ENCODE assay signal across 14 cellular contexts in genomic region chr15:80906159-80906775, GRCh38.
DNase-seq lines count a peak whose midpoint lies in the region; ATAC-seq and TF ChIP-seq lines count a peak whose summit lies in the region.
"Had no signal": no experiment of that assay in that cellular context is flagged by ENCODE, and none has a peak within 500 bp of the region (broad histone marks: within the 10 kb centered on the region; RNA-seq: fewer than 3 reads in every experiment).

No MANE protein-coding gene starts in this region.

- H3K9me3 Mint-ChIP-seq in WTC11, result no peaks in the 10 kb centered on the region
- H3K9me3 Mint-ChIP-seq: activated CD4-positive, alpha-beta T cell treated with anti-CD3 and anti-CD28 coated beads, Interleukin-2, amount 10 ng/mL, durations not matched to agents 24 days and 14 days; activated naive CD4-positive, alpha-beta T cell treated with anti-CD3 and anti-CD28 coated beads, Interleukin-2, amount 50 U/mL, for 24 hours; CD8-positive, alpha-beta memory T cell; endodermal cell had no signal

- no peak overlapping the region for H3K4me3 Mint-ChIP-seq in WTC11
- H3K4me3 Mint-ChIP-seq: activated CD4-positive, alpha-beta T cell treated with anti-CD3 and anti-CD28 coated beads, Interleukin-2, amount 10 ng/mL, durations not matched to agents 24 days and 14 days; activated naive CD4-positive, alpha-beta T cell treated with anti-CD3 and anti-CD28 coated beads, Interleukin-2, amount 50 U/mL, for 24 hours; CD8-positive, alpha-beta memory T cell; endodermal cell; IgD-negative memory B cell had no signal

- POLR2A ChIA-PET in RWPE1 (lab: Yijun Ruan, JAX; ENCODE audit: low non-redundant PET), result no interaction called here
- POLR2A ChIA-PET in WTC11 (lab: Charles Lee), result no interaction called here

- H3K4me1 Mint-ChIP-seq in WTC11, result peaks cover 24% of the 10 kb centered on the region
- H3K4me1 Mint-ChIP-seq: activated CD4-positive, alpha-beta T cell treated with anti-CD3 and anti-CD28 coated beads, Interleukin-2, amount 10 ng/mL, durations not matched to agents 24 days and 14 days; activated naive CD4-positive, alpha-beta T cell treated with anti-CD3 and anti-CD28 coated beads, Interleukin-2, amount 50 U/mL, for 24 hours; CD8-positive, alpha-beta memory T cell; endodermal cell; IgD-negative memory B cell had no signal

- H3K27ac Mint-ChIP-seq in WTC11, result no peak overlapping the region
- H3K27ac Mint-ChIP-seq: activated CD4-positive, alpha-beta T cell treated with anti-CD3 and anti-CD28 coated beads, Interleukin-2, amount 10 ng/mL, durations not matched to agents 24 days and 14 days; activated naive CD4-positive, alpha-beta T cell treated with anti-CD3 and anti-CD28 coated beads, Interleukin-2, amount 50 U/mL, for 24 hours; CD8-positive, alpha-beta memory T cell; endodermal cell; IgD-negative memory B cell had no signal

- CTCF ChIA-PET in RWPE1 (lab: Yijun Ruan, JAX) (interaction anchor here (0.6 kb wide), 1 partner anchor 66 kb away, joined by 4 read pairs; no protein-coding TSS in a partner anchor), WTC11 (lab: Charles Lee) (no interaction called here)

- TF ChIP-seq CTCF in RWPE1 (conservative IDR thresholded peaks at IDR 0.05; ENCODE audit: low read depth), result no peak
- TF ChIP-seq CTCF in WTC11 (IDR thresholded peaks at IDR 0.05), result no peak

- H3K36me3 Mint-ChIP-seq in WTC11, result peaks cover 13% of the 10 kb centered on the region; the same call in 1 of the 2 replicates

- no peaks in the 10 kb centered on the region for H3K27me3 Mint-ChIP-seq in WTC11 (ENCODE audit: low read depth)
- H3K27me3 Mint-ChIP-seq: activated CD4-positive, alpha-beta T cell treated with anti-CD3 and anti-CD28 coated beads, Interleukin-2, amount 10 ng/mL, durations not matched to agents 24 days and 14 days; activated naive CD4-positive, alpha-beta T cell treated with anti-CD3 and anti-CD28 coated beads, Interleukin-2, amount 50 U/mL, for 24 hours; CD8-positive, alpha-beta memory T cell; IgD-negative memory B cell had no signal

- ATAC-seq in HG03520 (IDR thresholded peaks at IDR 0.05; ENCODE audit: unreplicated experiment) (no peak), GM21723 (IDR thresholded peaks at IDR 0.05; ENCODE audit: unreplicated experiment) (no peak), WTC11 (no peak), HG02642 (IDR thresholded peaks at IDR 0.05; ENCODE audit: poor library complexity, unreplicated experiment) (no peak)

- DNase-seq in DMS79 (lab: John Stamatoyannopoulos, UW), result peak; percentile 54
- peak; percentile 6 for DNase-seq in NCI-H1436 (lab: John Stamatoyannopoulos, UW)
- DNase-seq in RWPE1 (ENCODE audit: low spot score), result peak; percentile 62
- DNase-seq in kidney tubule cell (ENCODE audit: low spot score), result peak; percentile 87
- DNase-seq in WTC11 (ENCODE audit: low spot score), result no peak
- DNase-seq: activated CD4-positive, alpha-beta T cell treated with anti-CD3 and anti-CD28 coated beads, Interleukin-2, amount 10 ng/mL, durations not matched to agents 24 days and 14 days; CD8-positive, alpha-beta memory T cell; endodermal cell; trophoblast cell had no signal

- H3K27ac ChIP-seq in RWPE1, result no peak overlapping the region

TF ChIP-seq in WTC11, 78 proteins besides CTCF, POLR2A, EP300 and RAD21:
- TF ChIP-seq CREB1 (CRISPR knock-in tag; IDR thresholded peaks at IDR 0.05) (no peak), ZBTB21 (CRISPR knock-in tag; IDR thresholded peaks at IDR 0.05; ENCODE audit: borderline replicate concordance) (no peak), ZNF121 (CRISPR knock-in tag; IDR thresholded peaks at IDR 0.05) (no peak), MYBL2 (CRISPR knock-in tag; IDR thresholded peaks at IDR 0.05) (no peak), EMX1 (CRISPR knock-in tag; IDR thresholded peaks at IDR 0.05) (no peak), OVOL2 (CRISPR knock-in tag; IDR thresholded peaks at IDR 0.05; ENCODE audit: borderline replicate concordance) (no peak), NR3C1 (CRISPR knock-in tag; conservative IDR thresholded peaks at IDR 0.05; ENCODE audit: low read depth) (no peak), JUN (CRISPR knock-in tag; IDR thresholded peaks at IDR 0.05) (no peak), HMGA2 (CRISPR knock-in tag; IDR thresholded peaks at IDR 0.05) (no peak), RELA (CRISPR knock-in tag; IDR thresholded peaks at IDR 0.05; ENCODE audit: borderline replicate concordance) (no peak), ZNF219 (CRISPR knock-in tag; IDR thresholded peaks at IDR 0.05; ENCODE audit: borderline replicate concordance) (no peak), ZNF232 (CRISPR knock-in tag; IDR thresholded peaks at IDR 0.05) (no peak), ATF2 (CRISPR knock-in tag; IDR thresholded peaks at IDR 0.05; ENCODE audit: borderline replicate concordance, low read depth) (no peak)
- TF ChIP-seq, protein P1, sequence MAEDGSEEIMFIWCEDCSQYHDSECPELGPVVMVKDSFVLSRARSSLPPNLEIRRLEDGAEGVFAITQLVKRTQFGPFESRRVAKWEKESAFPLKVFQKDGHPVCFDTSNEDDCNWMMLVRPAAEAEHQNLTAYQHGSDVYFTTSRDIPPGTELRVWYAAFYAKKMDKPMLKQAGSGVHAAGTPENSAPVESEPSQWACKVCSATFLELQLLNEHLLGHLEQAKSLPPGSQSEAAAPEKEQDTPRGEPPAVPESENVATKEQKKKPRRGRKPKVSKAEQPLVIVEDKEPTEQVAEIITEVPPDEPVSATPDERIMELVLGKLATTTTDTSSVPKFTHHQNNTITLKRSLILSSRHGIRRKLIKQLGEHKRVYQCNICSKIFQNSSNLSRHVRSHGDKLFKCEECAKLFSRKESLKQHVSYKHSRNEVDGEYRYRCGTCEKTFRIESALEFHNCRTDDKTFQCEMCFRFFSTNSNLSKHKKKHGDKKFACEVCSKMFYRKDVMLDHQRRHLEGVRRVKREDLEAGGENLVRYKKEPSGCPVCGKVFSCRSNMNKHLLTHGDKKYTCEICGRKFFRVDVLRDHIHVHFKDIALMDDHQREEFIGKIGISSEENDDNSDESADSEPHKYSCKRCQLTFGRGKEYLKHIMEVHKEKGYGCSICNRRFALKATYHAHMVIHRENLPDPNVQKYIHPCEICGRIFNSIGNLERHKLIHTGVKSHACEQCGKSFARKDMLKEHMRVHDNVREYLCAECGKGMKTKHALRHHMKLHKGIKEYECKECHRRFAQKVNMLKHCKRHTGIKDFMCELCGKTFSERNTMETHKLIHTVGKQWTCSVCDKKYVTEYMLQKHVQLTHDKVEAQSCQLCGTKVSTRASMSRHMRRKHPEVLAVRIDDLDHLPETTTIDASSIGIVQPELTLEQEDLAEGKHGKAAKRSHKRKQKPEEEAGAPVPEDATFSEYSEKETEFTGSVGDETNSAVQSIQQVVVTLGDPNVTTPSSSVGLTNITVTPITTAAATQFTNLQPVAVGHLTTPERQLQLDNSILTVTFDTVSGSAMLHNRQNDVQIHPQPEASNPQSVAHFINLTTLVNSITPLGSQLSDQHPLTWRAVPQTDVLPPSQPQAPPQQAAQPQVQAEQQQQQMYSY (CRISPR knock-in tag; IDR thresholded peaks at IDR 0.05), result no peak
- TF ChIP-seq, protein P2, sequence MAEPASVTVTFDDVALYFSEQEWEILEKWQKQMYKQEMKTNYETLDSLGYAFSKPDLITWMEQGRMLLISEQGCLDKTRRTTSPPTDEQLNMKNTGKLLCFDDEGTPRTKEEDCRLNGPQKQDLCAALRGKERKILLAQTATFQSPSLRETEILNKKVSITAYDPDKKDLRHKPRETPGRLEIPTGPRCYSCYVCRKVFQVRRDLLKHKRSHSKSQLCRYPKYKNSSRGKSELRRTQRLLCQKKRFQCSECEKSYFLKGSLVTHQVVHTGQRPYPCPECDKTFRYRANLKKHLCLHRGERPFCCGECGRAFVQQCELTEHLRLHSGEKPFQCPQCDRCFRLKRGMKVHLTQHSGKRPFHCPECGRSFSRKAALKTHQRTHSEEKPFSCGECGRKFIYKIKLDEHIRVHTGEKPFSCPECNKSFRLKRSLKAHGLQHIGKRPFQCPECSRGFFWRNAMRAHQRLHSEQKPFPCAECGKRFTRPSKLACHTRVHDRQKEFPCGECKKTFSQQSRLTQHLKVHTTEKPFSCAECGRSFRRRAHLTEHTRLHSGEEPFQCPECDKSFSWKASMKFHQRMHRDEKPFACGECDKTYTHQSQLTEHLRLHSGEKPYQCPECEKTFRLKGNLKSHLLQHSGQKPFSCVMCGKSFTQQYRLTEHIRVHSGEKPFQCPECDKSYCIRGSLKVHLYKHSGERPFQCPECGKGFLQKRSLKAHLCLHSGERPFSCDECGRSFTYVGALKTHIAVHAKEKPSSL (CRISPR knock-in tag; conservative IDR thresholded peaks at IDR 0.05), result no peak
